ENCODE assay signal across 9 cellular contexts in genomic region chr15:81400640-81401236, GRCh38. TPM values are rescaled to one million over a fixed set of nuclear protein-coding genes. Genes with fewer than 3 reads are reported as not detected.
A peak's percentile ranks its signal among the peaks of the same experiment; 100 is the strongest.
DNase-seq lines count a peak whose midpoint lies in the region; ATAC-seq and TF ChIP-seq lines count a peak whose summit lies in the region.
"Had no signal": no experiment of that assay in that cellular context is flagged by ENCODE, and none has a peak within 500 bp of the region (broad histone marks: within the 10 kb centered on the region; RNA-seq: fewer than 3 reads in every experiment).

No MANE protein-coding gene starts in this region.

- no peak overlapping the region for H4K8ac ChIP-seq in mesenchymal stem cell (ENCODE audit: low read length)

- H4K91ac ChIP-seq in mesenchymal stem cell (ENCODE audit: low read length), result no peak overlapping the region

- peak; percentile 39 for DNase-seq in COLO829 (ENCODE audit: low spot score)
- DNase-seq in HAP-1 (ENCODE audit: low spot score in 2 of 2), result peak; percentile 29 to 38
- peak; percentile 50 for DNase-seq in NT2/D1 (ENCODE audit: low read depth, low spot score)
- no peak for DNase-seq in colonic mucosa
- DNase-seq in mesenchymal stem cell, result peak; percentile 58
- no peak for DNase-seq in T1000 (lab: John Stamatoyannopoulos, UW)

- in situ Hi-C loops in HAP-1 (cut with MboI; ENCODE audit: low sequenced_read_pairs), result loop anchor here (5.0 kb wide), 1 partner anchor 123 kb away; no protein-coding TSS in a partner anchor

- H3K4ac ChIP-seq in mesenchymal stem cell (ENCODE audit: low read depth in 1 of 2, low read length in 2 of 2), result no peak overlapping the region

- H3K36me3 ChIP-seq in HAP-1 (replicated peaks), result no peaks in the 10 kb centered on the region
- H3K36me3 ChIP-seq in NT2/D1 (ENCODE audit: insufficient read depth, insufficient read length, low read length), result no peaks in the 10 kb centered on the region
- H3K36me3 ChIP-seq in colonic mucosa, result no peaks in the 10 kb centered on the region
- H3K36me3 ChIP-seq in mesenchymal stem cell (ENCODE audit: control insufficient read depth in 1 of 2, insufficient read depth in 2 of 2, low read depth in 1 of 2, low read length in 2 of 2), result no peaks in the 10 kb centered on the region
- H3K36me3 ChIP-seq: SJSA1 had no signal

- H3K18ac ChIP-seq in mesenchymal stem cell (ENCODE audit: low read depth in 1 of 2, low read length in 2 of 2), result no peak overlapping the region

- no peak overlapping the region for H2BK15ac ChIP-seq in mesenchymal stem cell (ENCODE audit: low read depth, poor library complexity, severe bottlenecking)

- no peak overlapping the region for H3K23ac ChIP-seq in mesenchymal stem cell (ENCODE audit: low read length in 2 of 2)

- no peaks in the 10 kb centered on the region for H3K79me1 ChIP-seq in mesenchymal stem cell (replicated peaks; ENCODE audit: low read length, poor library complexity, severe bottlenecking)

- no peak overlapping the region for H2BK12ac ChIP-seq in mesenchymal stem cell (ENCODE audit: low read length in 2 of 2)

- H3K27ac ChIP-seq in colonic mucosa, result no peak overlapping the region
- H3K27ac ChIP-seq in mesenchymal stem cell (ENCODE audit: low read length, poor library complexity, severe bottlenecking), result no peak overlapping the region
- H3K27ac ChIP-seq: SJSA1 had no signal

- no peak overlapping the region for H2AK5ac ChIP-seq in mesenchymal stem cell (ENCODE audit: low read length, severe bottlenecking)

- 24% methylated on average over 6 of the region's 6 CpGs for WGBS in mesenchymal stem cell

- H3K4me2 ChIP-seq in mesenchymal stem cell (ENCODE audit: low read length, poor library complexity, severe bottlenecking), result no peak overlapping the region

- intact Hi-C loops in colonic mucosa (cut with DNase I), result loop anchor here (2.0 to 10.0 kb wide), 3 partner anchors 56 to 286 kb away; no protein-coding TSS in a partner anchor

- no peaks in the 10 kb centered on the region for H3K4me1 ChIP-seq in HAP-1
- no peaks in the 10 kb centered on the region for H3K4me1 ChIP-seq in NT2/D1 (ENCODE audit: insufficient read depth, insufficient read length)
- H3K4me1 ChIP-seq in colonic mucosa, result peaks cover 2% of the 10 kb centered on the region
- no peaks in the 10 kb centered on the region for H3K4me1 ChIP-seq in mesenchymal stem cell (ENCODE audit: control insufficient read depth, insufficient read depth, low read depth, low read length)
- H3K4me1 ChIP-seq: SJSA1 had no signal

- no peak overlapping the region for H3K4me3 ChIP-seq in HAP-1
- no peak overlapping the region for H3K4me3 ChIP-seq in NT2/D1 (ENCODE audit: insufficient read length, low read depth)
- H3K4me3 ChIP-seq in colonic mucosa, result no peak overlapping the region
- no peak overlapping the region for H3K4me3 ChIP-seq in mesenchymal stem cell (ENCODE audit: insufficient read depth in 1 of 2, low read depth in 1 of 2, low read length in 2 of 2)
- H3K4me3 ChIP-seq: SJSA1 had no signal

- H3K9me3 ChIP-seq in HAP-1 (no peaks in the 10 kb centered on the region), NT2/D1 (ENCODE audit: insufficient read depth, low read length) (peaks cover 8% of the 10 kb centered on the region), colonic mucosa (no peaks in the 10 kb centered on the region), mesenchymal stem cell (ENCODE audit: control insufficient read depth, low read length) (no peaks in the 10 kb centered on the region)
- H3K9me3 ChIP-seq: SJSA1 had no signal

- H3K9ac ChIP-seq in NT2/D1 (ENCODE audit: insufficient read length, low read depth) (no peak overlapping the region), colonic mucosa (ENCODE audit: low read depth in 2 of 2, low read length in 2 of 2) (no peak overlapping the region), mesenchymal stem cell (ENCODE audit: low read length) (no peak overlapping the region)

- H2AFZ ChIP-seq in mesenchymal stem cell (ENCODE audit: low read depth, low read length), result no peak overlapping the region

- no peak overlapping the region for H3K14ac ChIP-seq in mesenchymal stem cell (ENCODE audit: low read length in 2 of 2)

- no peak overlapping the region for H2BK120ac ChIP-seq in mesenchymal stem cell (ENCODE audit: low read depth, low read length)

- H3K27me3 ChIP-seq in HAP-1 (ENCODE audit: low read depth) (peaks cover 10% of the 10 kb centered on the region), NT2/D1 (ENCODE audit: insufficient read depth, insufficient read length) (no peaks in the 10 kb centered on the region), colonic mucosa (no peaks in the 10 kb centered on the region), mesenchymal stem cell (ENCODE audit: control insufficient read depth in 1 of 2, insufficient read depth in 1 of 2, low read length in 2 of 2) (peaks cover 0 to 30% of the 10 kb centered on the region in 2 experiments)
- H3K27me3 ChIP-seq: SJSA1 had no signal

- TF ChIP-seq CTCF in colonic mucosa (IDR thresholded peaks at IDR 0.05), result peak; percentile 81

- H2BK5ac ChIP-seq in mesenchymal stem cell (ENCODE audit: low read depth, low read length, poor library complexity, severe bottlenecking), result no peak overlapping the region

- no peak for ATAC-seq in GM18870 (IDR thresholded peaks at IDR 0.05; ENCODE audit: unreplicated experiment)
- no peak for ATAC-seq in GM21576 (IDR thresholded peaks at IDR 0.05; ENCODE audit: unreplicated experiment)

RNA-seq across cellular contexts. Expression of gene TMC3, which starts 26.7 kb away (rescaled TPM):
- under 1 TPM in 1 of 2 donors, not detected in 1; 0.08 TPM for total RNA-seq in colonic mucosa
- not detected for polyA plus RNA-seq in mesenchymal stem cell (2013, experiment 1 of 2)
- polyA plus RNA-seq in mesenchymal stem cell (2013, experiment 2 of 2), result not detected

Comparison
In these comparisons a context has a peak if more than half of its experiments do, and no peak if none do; other contexts are left out.
1. DNase-seq: peak in COLO829 (single experiment), HAP-1 (2 of 2), NT2/D1 (single experiment) and mesenchymal stem cell (single experiment); none in colonic mucosa (single experiment) and T1000 (single experiment).